1 cellular context compared by ENCODE assay signal in the genomic region with DNA sequence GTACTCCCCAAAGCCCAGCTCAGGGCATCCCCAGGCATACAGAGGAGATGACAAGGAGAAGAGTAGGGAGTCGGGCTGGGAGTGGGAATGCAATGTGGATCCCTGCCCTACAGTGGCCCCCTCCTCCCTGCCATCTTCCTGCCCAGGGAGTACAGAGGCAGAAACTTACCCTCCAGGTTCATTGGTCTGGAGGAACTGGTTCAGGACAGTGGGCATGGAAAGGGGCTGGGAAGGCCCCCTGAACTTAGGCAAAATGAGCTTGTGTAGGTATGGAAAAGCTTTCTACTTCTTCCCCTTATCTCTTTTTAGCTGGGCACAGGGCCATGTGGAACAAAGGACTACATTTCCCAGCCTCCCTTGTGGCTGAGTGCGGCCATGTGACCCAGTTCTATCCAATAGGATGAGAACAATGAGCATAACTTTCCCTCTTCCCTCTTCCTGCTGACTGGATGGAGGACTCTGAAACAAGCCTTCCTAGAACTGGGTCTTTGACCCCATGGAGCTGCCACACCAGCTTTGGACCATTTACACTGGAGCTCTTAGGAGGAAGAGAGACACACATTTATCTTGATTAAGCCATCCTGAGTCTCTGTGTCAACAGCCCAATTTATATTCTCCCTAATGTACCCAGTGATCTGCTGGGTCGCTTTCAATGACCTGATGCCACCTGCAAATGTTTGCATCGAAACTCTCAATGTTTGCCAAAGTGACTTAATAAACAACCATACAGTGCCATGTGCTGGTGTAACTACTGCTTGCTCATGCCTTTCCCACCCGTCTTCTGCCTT.
TF ChIP-seq lines count a peak whose summit lies in the region.

No MANE protein-coding gene starts in this region.

TF ChIP-seq in GM12878, 131 proteins besides CTCF, POLR2A, EP300 and RAD21 (continued from another document):
- TF ChIP-seq, protein P1, sequence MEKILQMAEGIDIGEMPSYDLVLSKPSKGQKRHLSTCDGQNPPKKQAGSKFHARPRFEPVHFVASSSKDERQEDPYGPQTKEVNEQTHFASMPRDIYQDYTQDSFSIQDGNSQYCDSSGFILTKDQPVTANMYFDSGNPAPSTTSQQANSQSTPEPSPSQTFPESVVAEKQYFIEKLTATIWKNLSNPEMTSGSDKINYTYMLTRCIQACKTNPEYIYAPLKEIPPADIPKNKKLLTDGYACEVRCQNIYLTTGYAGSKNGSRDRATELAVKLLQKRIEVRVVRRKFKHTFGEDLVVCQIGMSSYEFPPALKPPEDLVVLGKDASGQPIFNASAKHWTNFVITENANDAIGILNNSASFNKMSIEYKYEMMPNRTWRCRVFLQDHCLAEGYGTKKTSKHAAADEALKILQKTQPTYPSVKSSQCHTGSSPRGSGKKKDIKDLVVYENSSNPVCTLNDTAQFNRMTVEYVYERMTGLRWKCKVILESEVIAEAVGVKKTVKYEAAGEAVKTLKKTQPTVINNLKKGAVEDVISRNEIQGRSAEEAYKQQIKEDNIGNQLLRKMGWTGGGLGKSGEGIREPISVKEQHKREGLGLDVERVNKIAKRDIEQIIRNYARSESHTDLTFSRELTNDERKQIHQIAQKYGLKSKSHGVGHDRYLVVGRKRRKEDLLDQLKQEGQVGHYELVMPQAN (conservative IDR thresholded peaks at IDR 0.05) = no peak
- TF ChIP-seq ZNF622 (IDR thresholded peaks at IDR 0.05) (no peak), ATF7 (IDR thresholded peaks at IDR 0.05; ENCODE audit: low read depth) (no peak), WRNIP1 (IDR thresholded peaks at IDR 0.05; ENCODE audit: borderline replicate concordance, low read depth, low read length) (no peak), SMAD1 (IDR thresholded peaks at IDR 0.05; ENCODE audit: low read depth, partially characterized antibody) (no peak), BACH1 (IDR thresholded peaks at IDR 0.05; ENCODE audit: borderline replicate concordance) (no peak), ZZZ3 (IDR thresholded peaks at IDR 0.05; ENCODE audit: control insufficient read depth, insufficient read length, low read depth) (no peak), HCFC1 (IDR thresholded peaks at IDR 0.05; ENCODE audit: low read length) (peak; percentile 88), IKZF1 (conservative IDR thresholded peaks at IDR 0.05) (peak; percentile 36; the same call in 1 of the 2 replicates), IRF4 (IDR thresholded peaks at IDR 0.05; ENCODE audit: low read depth, low read length) (no peak), SREBF1 (IDR thresholded peaks at IDR 0.05; ENCODE audit: low read length) (no peak)
- TF ChIP-seq, protein P2, sequence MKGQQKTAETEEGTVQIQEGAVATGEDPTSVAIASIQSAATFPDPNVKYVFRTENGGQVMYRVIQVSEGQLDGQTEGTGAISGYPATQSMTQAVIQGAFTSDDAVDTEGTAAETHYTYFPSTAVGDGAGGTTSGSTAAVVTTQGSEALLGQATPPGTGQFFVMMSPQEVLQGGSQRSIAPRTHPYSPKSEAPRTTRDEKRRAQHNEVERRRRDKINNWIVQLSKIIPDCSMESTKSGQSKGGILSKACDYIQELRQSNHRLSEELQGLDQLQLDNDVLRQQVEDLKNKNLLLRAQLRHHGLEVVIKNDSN (IDR thresholded peaks at IDR 0.05; ENCODE audit: borderline replicate concordance, extremely low read length, insufficient read depth, low read depth, low read length) = peak; percentile 90
- TF ChIP-seq, protein P3, sequence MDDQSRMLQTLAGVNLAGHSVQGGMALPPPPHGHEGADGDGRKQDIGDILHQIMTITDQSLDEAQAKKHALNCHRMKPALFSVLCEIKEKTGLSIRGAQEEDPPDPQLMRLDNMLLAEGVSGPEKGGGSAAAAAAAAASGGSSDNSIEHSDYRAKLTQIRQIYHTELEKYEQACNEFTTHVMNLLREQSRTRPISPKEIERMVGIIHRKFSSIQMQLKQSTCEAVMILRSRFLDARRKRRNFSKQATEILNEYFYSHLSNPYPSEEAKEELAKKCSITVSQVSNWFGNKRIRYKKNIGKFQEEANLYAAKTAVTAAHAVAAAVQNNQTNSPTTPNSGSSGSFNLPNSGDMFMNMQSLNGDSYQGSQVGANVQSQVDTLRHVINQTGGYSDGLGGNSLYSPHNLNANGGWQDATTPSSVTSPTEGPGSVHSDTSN (IDR thresholded peaks at IDR 0.05; ENCODE audit: insufficient replicate concordance, low read depth, low read length) = no peak
TF ChIP-seq in GM12878: peak in this region for 11.
